2 cellular contexts compared by ENCODE assay signal in genomic region chr16:30895592-30896202, GRCh38.
A peak's percentile ranks its signal among the peaks of the same experiment; 100 is the strongest.
TF ChIP-seq lines count a peak whose summit lies in the region.

No MANE protein-coding gene starts in this region.

TF ChIP-seq in GM12878, 131 proteins besides CTCF, POLR2A, EP300 and RAD21:
- TF ChIP-seq CHD1 (IDR thresholded peaks at IDR 0.05; ENCODE audit: low read depth, low read length), result no peak
- 0 out of 2 replicates have a peak, but pooled peaks have one; percentile 48 for TF ChIP-seq ZBTB33 (IDR thresholded peaks at IDR 0.05)
- peak; percentile 99 for TF ChIP-seq BCL3 (IDR thresholded peaks at IDR 0.05; ENCODE audit: borderline replicate concordance, insufficient read depth, low read depth, low read length, poor library complexity, severe bottlenecking)
- TF ChIP-seq LARP7 (IDR thresholded peaks at IDR 0.05), result no peak
- TF ChIP-seq TCF3 (IDR thresholded peaks at IDR 0.05; ENCODE audit: borderline replicate concordance, insufficient read depth, low read depth, low read length), result peak; percentile 84
- TF ChIP-seq PBX3 (IDR thresholded peaks at IDR 0.05; ENCODE audit: insufficient replicate concordance, low read depth, low read length), result peak; percentile 30
- no peak for TF ChIP-seq REST (IDR thresholded peaks at IDR 0.05; ENCODE audit: low read depth, low read length)

TF ChIP-seq in liver, 16 proteins besides CTCF, POLR2A, EP300 and RAD21:
- TF ChIP-seq SP1 (IDR thresholded peaks at IDR 0.05), result no peak
- no peak for TF ChIP-seq YY1 (IDR thresholded peaks at IDR 0.05)
- no peak for TF ChIP-seq HNF4G (IDR thresholded peaks at IDR 0.05)
- TF ChIP-seq GABPA (IDR thresholded peaks at IDR 0.05 in 1 of 2, conservative IDR thresholded peaks at IDR 0.05 in 1 of 2), result no peak
- no peak for TF ChIP-seq REST (IDR thresholded peaks at IDR 0.05)
- no peak for TF ChIP-seq FOXA1 (IDR thresholded peaks at IDR 0.05)
- TF ChIP-seq JUND (IDR thresholded peaks at IDR 0.05), result no peak
- TF ChIP-seq MAX (IDR thresholded peaks at IDR 0.05), result no peak
- TF ChIP-seq FOXA2 (IDR thresholded peaks at IDR 0.05), result no peak
- TF ChIP-seq ATF3 (IDR thresholded peaks at IDR 0.05), result no peak
- no peak for TF ChIP-seq ZBTB33 (IDR thresholded peaks at IDR 0.05)
- no peak for TF ChIP-seq RXRA (IDR thresholded peaks at IDR 0.05)
- no peak for TF ChIP-seq EGR1 (IDR thresholded peaks at IDR 0.05; ENCODE audit: low read depth in 2 of 2)
- TF ChIP-seq NR2F2 (IDR thresholded peaks at IDR 0.05), result no peak
- no peak for TF ChIP-seq HNF4A (conservative IDR thresholded peaks at IDR 0.05)
- no peak for TF ChIP-seq TAF1 (conservative IDR thresholded peaks at IDR 0.05)
